ENCODE assay signal across 10 cellular contexts in genomic region chr16:30569746-30570325, GRCh38. TPM values are rescaled to one million over a fixed set of nuclear protein-coding genes. Genes with fewer than 3 reads are reported as not detected.
DNase-seq lines count a peak whose midpoint lies in the region; ATAC-seq and TF ChIP-seq lines count a peak whose summit lies in the region.
"Had no signal": no experiment of that assay in that cellular context is flagged by ENCODE, and none has a peak within 500 bp of the region (broad histone marks: within the 10 kb centered on the region; RNA-seq: fewer than 3 reads in every experiment).

No MANE protein-coding gene starts in this region.

- no peaks in the 10 kb centered on the region for H3K9me3 ChIP-seq in right atrium auricular region
- peaks cover 0 to 4% of the 10 kb centered on the region in 2 donors for H3K9me3 ChIP-seq in neuronal stem cell (replicated peaks in 1 of 2; ENCODE audit: control insufficient read depth in 2 of 2, insufficient read depth in 1 of 2, low read depth in 1 of 2, low read length in 2 of 2)
- no peaks in the 10 kb centered on the region for H3K9me3 ChIP-seq in vagina

- H3K4ac ChIP-seq in neuronal stem cell (ENCODE audit: low read length): no peak overlapping the region

- no peak overlapping the region for H2BK120ac ChIP-seq in neuronal stem cell (ENCODE audit: low read depth, low read length)

- H3K36me3 ChIP-seq in right atrium auricular region (no peaks in the 10 kb centered on the region), neuronal stem cell (replicated peaks in 1 of 2; ENCODE audit: control insufficient read depth in 2 of 2, insufficient read depth in 2 of 2, low read length in 2 of 2) (peaks cover 0 to 7% of the 10 kb centered on the region in 2 donors), vagina (no peaks in the 10 kb centered on the region)

- no peak for TF ChIP-seq POLR2A in vagina (IDR thresholded peaks at IDR 0.05)

- H2BK5ac ChIP-seq in neuronal stem cell (ENCODE audit: low read length): no peak overlapping the region

- ATAC-seq in HG03175 (IDR thresholded peaks at IDR 0.05; ENCODE audit: unreplicated experiment): no peak
- ATAC-seq: HCT116 had no signal

- H2AFZ ChIP-seq in neuronal stem cell (ENCODE audit: low read length): no peak overlapping the region

- WGBS in neuronal stem cell (ENCODE audit: extremely low coverage in 2 of 2, insufficient read length in 2 of 2, insufficient replicate concordance in 1 of 2), 2 donors: no CpG with 5 or more reads among the region's 41 CpGs

- no peak overlapping the region for H2BK15ac ChIP-seq in neuronal stem cell (ENCODE audit: low read length)

- no peak overlapping the region for H4K8ac ChIP-seq in neuronal stem cell (ENCODE audit: low read depth, low read length)

- peak overlapping the region; percentile 70 for H3K18ac ChIP-seq in neuronal stem cell (ENCODE audit: low read length)

- H3K27ac ChIP-seq in right atrium auricular region (peak overlapping the region; percentile 94 to 98), coronary artery (peak overlapping the region in 1 of 2 donors; percentile 98), neuronal stem cell (replicated peaks; ENCODE audit: low read length) (no peak overlapping the region), vagina (peak overlapping the region; percentile 98)

- no peak overlapping the region for H2BK12ac ChIP-seq in neuronal stem cell (ENCODE audit: low read length)

- peaks cover 5% of the 10 kb centered on the region for H3K79me1 ChIP-seq in neuronal stem cell (ENCODE audit: low read depth, low read length)

- TF ChIP-seq CTCF in right atrium auricular region (IDR thresholded peaks at IDR 0.05): no peak
- no peak for TF ChIP-seq CTCF in coronary artery (IDR thresholded peaks at IDR 0.05)
- no peak for TF ChIP-seq CTCF in vagina (IDR thresholded peaks at IDR 0.05)

- H3K4me1 ChIP-seq in right atrium auricular region (peaks cover 0 to 24% of the 10 kb centered on the region in 2 donors), neuronal stem cell (ENCODE audit: control insufficient read depth in 2 of 2, insufficient read depth in 1 of 2, low read depth in 1 of 2, low read length in 2 of 2) (peaks cover 0 to 4% of the 10 kb centered on the region in 2 donors), vagina (peaks cover 58% of the 10 kb centered on the region)

- peak overlapping the region; percentile 98 for H2AK5ac ChIP-seq in neuronal stem cell (ENCODE audit: low read depth, low read length)

- H3K9ac ChIP-seq in neuronal stem cell (ENCODE audit: low read depth, low read length, poor library complexity): peak overlapping the region; percentile 25

- no peak overlapping the region for H3K4me2 ChIP-seq in neuronal stem cell (ENCODE audit: insufficient read depth, low read length, poor library complexity, severe bottlenecking)

- H3K27me3 ChIP-seq in right atrium auricular region: no peaks in the 10 kb centered on the region
- H3K27me3 ChIP-seq in neuronal stem cell (ENCODE audit: control insufficient read depth in 3 of 3, insufficient read depth in 3 of 3, low read depth in 1 of 3, low read length in 3 of 3): no peaks in the 10 kb centered on the region
- no peaks in the 10 kb centered on the region for H3K27me3 ChIP-seq in vagina

- no peak overlapping the region for H4K91ac ChIP-seq in neuronal stem cell (ENCODE audit: low read depth, low read length, poor library complexity)

- H3K14ac ChIP-seq in neuronal stem cell (ENCODE audit: low read length): no peak overlapping the region

- H3K23ac ChIP-seq in neuronal stem cell (ENCODE audit: low read depth, low read length, poor library complexity): peak overlapping the region; percentile 90

- H3K4me3 ChIP-seq in right atrium auricular region (no peak overlapping the region), coronary artery (peak overlapping the region; percentile 94), neuronal stem cell (ENCODE audit: low read length in 2 of 2) (no peak overlapping the region), vagina (no peak overlapping the region)

- intact Hi-C loops in cardiac septum (cut with DNase I) (loop anchor here (5.0 kb wide), 1 partner anchor 62 kb away; no protein-coding TSS in a partner anchor), vagina (cut with DNase I) (loop anchor here (5.0 kb wide), 1 partner anchor 87 kb away; the partner anchor contains the start of gene FBRS)

- DNase-seq in right atrium auricular region (ENCODE audit: low spot score): no peak
- no peak for DNase-seq in cardiac septum (ENCODE audit: low spot score)
- no peak for DNase-seq in coronary artery (ENCODE audit: low spot score)
- DNase-seq in neuronal stem cell (ENCODE audit: low spot score): no peak
- no peak for DNase-seq in vagina (ENCODE audit: extremely low spot score in 2 of 2)
- no peak for DNase-seq in GM19240 (ENCODE audit: insufficient read length, low spot score)
- no peak for DNase-seq in DMS114 treated with DMSO at 0.1 percent for 48 hours (lab: John Stamatoyannopoulos, UW; ENCODE audit: unreplicated experiment)
- DNase-seq: naive B cell had no signal

RNA-seq across cellular contexts. Expression of gene ZNF688, which starts 1.7 kb away (rescaled TPM):
- total RNA-seq in right atrium auricular region (10 to 100 TPM in 1 of 2 donors, 1 to 10 TPM in 1; 9.6 to 13.5 TPM), cardiac septum (12.1 TPM), vagina (20.1 TPM)
- polyA plus RNA-seq in neuronal stem cell (2013, experiment 1 of 2): 6.6 TPM
- 7.2 TPM for polyA plus RNA-seq in neuronal stem cell (2013, experiment 2 of 2)

RNA-seq across cellular contexts. Expression of gene ZNF764, which starts 11.7 kb away (rescaled TPM):
- 10 to 100 TPM; 12.0 to 16.9 TPM for total RNA-seq in right atrium auricular region
- 11.4 TPM for total RNA-seq in cardiac septum
- 7.9 TPM for polyA plus RNA-seq in neuronal stem cell (2013, experiment 1 of 2)
- polyA plus RNA-seq in neuronal stem cell (2013, experiment 2 of 2): 8.0 TPM
- 18.4 TPM for total RNA-seq in vagina

RNA-seq across cellular contexts. Expression of gene ZNF785, which starts 15.7 kb away (rescaled TPM):
- total RNA-seq in right atrium auricular region (1 to 10 TPM; 5.5 to 6.0 TPM), cardiac septum (6.7 TPM), vagina (21.6 TPM)
- polyA plus RNA-seq in neuronal stem cell (2013, experiment 1 of 2): 12.5 TPM
- 12.6 TPM for polyA plus RNA-seq in neuronal stem cell (2013, experiment 2 of 2)

RNA-seq across cellular contexts. Expression of gene ZNF747, which starts 35.2 kb away (rescaled TPM):
- total RNA-seq in right atrium auricular region: 10 to 100 TPM; 13.3 to 16.2 TPM
- total RNA-seq in cardiac septum: 13.7 TPM
- 6.9 TPM for polyA plus RNA-seq in neuronal stem cell (2013, experiment 1 of 2)
- 6.8 TPM for polyA plus RNA-seq in neuronal stem cell (2013, experiment 2 of 2)
- 10.6 TPM for total RNA-seq in vagina

RNA-seq across cellular contexts. Expression of gene ZNF689, which starts 40.4 kb away (rescaled TPM):
- total RNA-seq in right atrium auricular region (1 to 10 TPM; 6.2 to 8.3 TPM), cardiac septum (4.9 TPM), vagina (7.6 TPM)
- 17.0 TPM for polyA plus RNA-seq in neuronal stem cell (2013, experiment 1 of 2)
- 18.5 TPM for polyA plus RNA-seq in neuronal stem cell (2013, experiment 2 of 2)
